14 cellular contexts compared by ENCODE assay signal in the genomic region with DNA sequence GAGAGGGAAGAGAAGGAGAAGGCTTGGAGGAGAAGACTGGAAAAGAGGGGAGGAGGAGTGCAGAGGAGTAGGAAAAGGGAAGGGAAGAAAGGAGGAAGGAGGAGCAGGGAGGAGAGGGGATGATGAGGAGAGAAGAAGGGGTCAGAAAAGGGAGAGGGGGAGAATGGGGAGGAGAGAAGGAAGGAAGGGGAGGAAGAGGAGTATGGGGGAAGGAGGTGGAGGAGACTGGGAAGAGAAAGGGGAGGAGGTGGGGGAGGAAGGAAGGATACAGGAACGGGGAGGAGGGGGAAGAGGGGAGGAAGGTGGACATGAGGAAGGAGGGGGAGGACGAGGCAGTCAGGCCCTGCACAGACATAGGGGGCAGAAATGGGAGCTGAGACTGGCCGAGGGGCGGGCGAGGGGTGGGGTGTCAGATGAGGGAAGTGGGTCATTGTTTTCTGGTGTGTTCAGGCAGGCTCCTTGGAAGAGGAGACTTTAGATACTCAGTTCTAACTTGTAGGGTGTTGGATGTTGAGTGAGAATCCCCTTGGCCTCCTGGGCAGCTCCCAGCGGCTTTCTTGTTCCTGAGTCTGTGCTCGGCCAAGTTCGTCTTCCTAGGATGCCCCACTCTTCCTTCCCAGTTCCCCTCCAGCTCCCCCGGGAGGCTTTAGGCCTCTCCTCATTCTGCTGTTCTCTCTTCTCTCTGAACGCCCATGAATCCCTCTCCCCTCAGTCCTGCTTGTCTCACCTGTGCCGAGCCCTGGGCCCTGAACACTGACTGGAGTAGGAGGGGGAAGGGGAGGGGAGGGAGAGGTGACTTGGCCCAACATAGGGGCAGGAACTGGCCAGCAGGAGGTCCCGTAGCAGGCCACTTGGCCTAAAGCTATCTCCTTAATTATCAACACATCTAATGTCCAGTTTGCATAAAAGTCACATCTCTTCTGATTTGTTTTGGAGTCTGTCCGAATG. TPM values are rescaled to one million over a fixed set of nuclear protein-coding genes. Genes with fewer than 3 reads are reported as not detected.
"Had no signal": no experiment of that assay in that cellular context is flagged by ENCODE, and none has a peak within 500 bp of the region (broad histone marks: within the 10 kb centered on the region; RNA-seq: fewer than 3 reads in every experiment).

No MANE protein-coding gene starts in this region.

- H3K4me1 Mint-ChIP-seq: stimulated activated memory B cell treated with anti-CD40 and anti-IgM and Interleukin-4, amounts not matched to agents 10 μg/mL and 1 μg/mL and 100 μg/mL, for 72 hours had no signal

- ATAC-seq: activated T-helper 17 cell treated with anti-CD3 and anti-CD28 coated beads, Interleukin-2, amount 50 U/mL, for 72 hours; naive thymus-derived CD4-positive, alpha-beta T cell; stimulated activated memory B cell treated with anti-CD40 and anti-IgM and Interleukin-4, amounts not matched to agents 10 μg/mL and 1 μg/mL and 100 μg/mL, for 72 hours had no signal

- H3K27me3 ChIP-seq: breast epithelium, neutrophil had no signal

- H3K4me3 Mint-ChIP-seq: activated T-helper 17 cell treated with anti-CD3 and anti-CD28 coated beads, Interleukin-2, amount 50 U/mL, for 72 hours; naive thymus-derived CD4-positive, alpha-beta T cell; stimulated activated memory B cell treated with anti-CD40 and anti-IgM and Interleukin-4, amounts not matched to agents 10 μg/mL and 1 μg/mL and 100 μg/mL, for 72 hours had no signal

- H3K36me3 ChIP-seq: breast epithelium, neutrophil had no signal

- H3K4me1 ChIP-seq: breast epithelium had no signal

- H3K36me3 Mint-ChIP-seq: naive thymus-derived CD4-positive, alpha-beta T cell; stimulated activated memory B cell treated with anti-CD40 and anti-IgM and Interleukin-4, amounts not matched to agents 10 μg/mL and 1 μg/mL and 100 μg/mL, for 72 hours had no signal

- H3K9me3 ChIP-seq: breast epithelium, mucosa of descending colon, neutrophil had no signal

- H3K27ac ChIP-seq: dorsolateral prefrontal cortex, neutrophil had no signal

- H3K27ac Mint-ChIP-seq: activated T-helper 17 cell treated with anti-CD3 and anti-CD28 coated beads, Interleukin-2, amount 50 U/mL, for 72 hours; stimulated activated memory B cell treated with anti-CD40 and anti-IgM and Interleukin-4, amounts not matched to agents 10 μg/mL and 1 μg/mL and 100 μg/mL, for 72 hours had no signal

- DNase-seq: activated CD4-positive, alpha-beta T cell treated with anti-CD3 and anti-CD28 coated beads for 1 hour; activated CD4-positive, alpha-beta T cell treated with anti-CD3 and anti-CD28 coated beads, Interleukin-2, amount 50 U/mL, for 48 hours; activated naive CD4-positive, alpha-beta T cell treated with Interleukin-2 at 50 U/mL for 16 hours; mammary epithelial cell; naive thymus-derived CD4-positive, alpha-beta T cell; stimulated activated CD4-positive, alpha-beta T cell treated with anti-CD3 and anti-CD28 coated beads, Interleukin-2, amount 100 ng/mL, for 24 hours had no signal

- H3K4me3 ChIP-seq: breast epithelium, dorsolateral prefrontal cortex, mucosa of descending colon had no signal

- H3K9me3 Mint-ChIP-seq: activated T-helper 17 cell treated with anti-CD3 and anti-CD28 coated beads, Interleukin-2, amount 50 U/mL, for 72 hours; naive thymus-derived CD4-positive, alpha-beta T cell; stimulated activated memory B cell treated with anti-CD40 and anti-IgM and Interleukin-4, amounts not matched to agents 10 μg/mL and 1 μg/mL and 100 μg/mL, for 72 hours had no signal

RNA-seq across cellular contexts. Expression of gene CRHR2, which starts 12.8 kb away (rescaled TPM):
- total RNA-seq: activated T-helper 17 cell treated with anti-CD3 and anti-CD28 coated beads, Interleukin-2, amount 50 U/mL, for 72 hours; mammary epithelial cell; mucosa of descending colon; naive thymus-derived CD4-positive, alpha-beta T cell; T-helper 1 cell treated with Interleukin-12 subunit alpha and Interleukin-12 subunit beta and Interleukin-4 antibody, amounts not matched to agents 30 ng/mL and 1 ng/mL, for 36 hours had no signal
- polyA plus RNA-seq: aorta; mammary epithelial cell; naive thymus-derived CD4-positive, alpha-beta T cell had no signal

RNA-seq across cellular contexts. Expression of gene INMT, which starts 56.9 kb away (rescaled TPM):
- total RNA-seq: mammary epithelial cell had no signal
- polyA plus RNA-seq: mammary epithelial cell had no signal
